ENCODE assay signal across 8 cellular contexts in genomic region chr5:64229163-64229774, GRCh38.
DNase-seq lines count a peak whose midpoint lies in the region; ATAC-seq, FAIRE-seq and TF ChIP-seq lines count a peak whose summit lies in the region.

No MANE protein-coding gene starts in this region.

- DNase-seq in CD1c-positive myeloid dendritic cell (ENCODE audit: extremely low spot score): peak; percentile 10
- peak; percentile 36 for DNase-seq in HS-5 (ENCODE audit: low read depth)
- no peak for DNase-seq in RWPE2 (ENCODE audit: low spot score)
- DNase-seq in foreskin fibroblast: peak; percentile 16 to 63
- DNase-seq in small intestine: peak; percentile 33
- no peak for DNase-seq in T-helper 2 cell treated with Interferon-gamma antibody and Interleukin-4, amounts not matched to agents 5 μg/mL and 100 μg/mL, for 36 hours (ENCODE audit: low spot score)
- no peak for DNase-seq in activated T-cell treated with anti-CD3 and anti-CD28 coated beads, Interleukin-2, amount 50 U/mL, for 1 hour

- no peak overlapping the region for H3K27ac Mint-ChIP-seq in T-helper 2 cell treated with Interferon-gamma antibody and Interleukin-4, amounts not matched to agents 5 μg/mL and 100 μg/mL, for 36 hours

- H3K9me3 Mint-ChIP-seq in T-helper 2 cell treated with Interferon-gamma antibody and Interleukin-4, amounts not matched to agents 5 μg/mL and 100 μg/mL, for 36 hours: no peaks in the 10 kb centered on the region

- H3K27me3 ChIP-seq in RWPE2 (ENCODE audit: insufficient read depth, poor library complexity, severe bottlenecking) (no peaks in the 10 kb centered on the region), small intestine (ENCODE audit: control insufficient read depth in 2 of 2, insufficient read depth in 2 of 2, low read length in 2 of 2) (no peaks in the 10 kb centered on the region)

- TF ChIP-seq CTCF in RWPE2 (IDR thresholded peaks at IDR 0.05; ENCODE audit: poor library complexity, severe bottlenecking) (peak; percentile 90), foreskin fibroblast (IDR thresholded peaks at IDR 0.05; ENCODE audit: low read depth, low read length) (peak; percentile 38)

- no peaks in the 10 kb centered on the region for H3K4me1 ChIP-seq in RWPE2 (ENCODE audit: insufficient read depth, poor library complexity, severe bottlenecking)
- H3K4me1 ChIP-seq in small intestine (ENCODE audit: control insufficient read depth in 2 of 2, insufficient read depth in 1 of 2, low read depth in 1 of 2, low read length in 1 of 2): no peaks in the 10 kb centered on the region

- H3K36me3 ChIP-seq in RWPE2 (ENCODE audit: low read depth) (no peaks in the 10 kb centered on the region), small intestine (ENCODE audit: control insufficient read depth in 2 of 2, insufficient read depth in 2 of 2, low read length in 2 of 2) (no peaks in the 10 kb centered on the region)

- no peaks in the 10 kb centered on the region for H3K4me1 Mint-ChIP-seq in T-helper 2 cell treated with Interferon-gamma antibody and Interleukin-4, amounts not matched to agents 5 μg/mL and 100 μg/mL, for 36 hours (ENCODE audit: low read depth)

- H3K36me3 Mint-ChIP-seq in T-helper 2 cell treated with Interferon-gamma antibody and Interleukin-4, amounts not matched to agents 5 μg/mL and 100 μg/mL, for 36 hours (ENCODE audit: low read depth): no peaks in the 10 kb centered on the region

- 3 to 6% (median 4%) methylated on average over 4 of the region's 4 CpGs for WGBS in small intestine, 3 donors

- ATAC-seq in GM19023 (IDR thresholded peaks at IDR 0.05; ENCODE audit: unreplicated experiment) (peak; percentile 46), RWPE2 (ENCODE audit: low read depth) (peak; percentile 61; the same call in 1 of the 3 replicates)

- no peak overlapping the region for H3K4me3 Mint-ChIP-seq in T-helper 2 cell treated with Interferon-gamma antibody and Interleukin-4, amounts not matched to agents 5 μg/mL and 100 μg/mL, for 36 hours

- no peak overlapping the region for H3K27ac ChIP-seq in RWPE2 (ENCODE audit: poor library complexity, severe bottlenecking)
- H3K27ac ChIP-seq in small intestine (ENCODE audit: low read depth in 1 of 2, low read length in 1 of 2): no peak overlapping the region

- FAIRE-seq in small intestine (lab: Jason Lieb, UNC): no peak

- no peak overlapping the region for H3K4me3 ChIP-seq in RWPE2 (ENCODE audit: severe bottlenecking)
- H3K4me3 ChIP-seq in foreskin fibroblast (ENCODE audit: low read depth in 1 of 2, low read length in 2 of 2): no peak overlapping the region
- H3K4me3 ChIP-seq in small intestine (ENCODE audit: low read depth in 1 of 2, low read length in 2 of 2): no peak overlapping the region

- no peaks in the 10 kb centered on the region for H3K9me3 ChIP-seq in RWPE2 (ENCODE audit: severe bottlenecking)
- no peaks in the 10 kb centered on the region for H3K9me3 ChIP-seq in small intestine (ENCODE audit: control insufficient read depth, low read depth)

- no peaks in the 10 kb centered on the region for H3K27me3 Mint-ChIP-seq in T-helper 2 cell treated with Interferon-gamma antibody and Interleukin-4, amounts not matched to agents 5 μg/mL and 100 μg/mL, for 36 hours (ENCODE audit: low read depth)

Comparison
In these comparisons a context has a peak if more than half of its experiments do, and no peak if none do; other contexts are left out.
1. DNase-seq: peak in CD1c-positive myeloid dendritic cell (single experiment), HS-5 (single experiment), foreskin fibroblast (2 of 2) and small intestine (single experiment); none in RWPE2 (single experiment), T-helper 2 cell treated with Interferon-gamma antibody and Interleukin-4, amounts not matched to agents 5 μg/mL and 100 μg/mL, for 36 hours (single experiment) and activated T-cell treated with anti-CD3 and anti-CD28 coated beads, Interleukin-2, amount 50 U/mL, for 1 hour (single experiment).